Comparison of ENCODE assay signal across 1 cellular context in genomic region chr14:102736956-102737355, GRCh38.
TF ChIP-seq lines count a peak whose summit lies in the region.

No MANE protein-coding gene starts in this region.

TF ChIP-seq in HepG2, 621 proteins besides CTCF, POLR2A, EP300 and RAD21:
- 0 out of 2 replicates have a peak, but pooled peaks have one; percentile 7 for TF ChIP-seq ZNF629 (CRISPR knock-in tag; conservative IDR thresholded peaks at IDR 0.05)
- TF ChIP-seq U2AF1 (optimal IDR thresholded peaks at IDR 0.05; ENCODE audit: low read depth, low read length): no peak
- TF ChIP-seq NCOA1 (CRISPR knock-in tag; IDR thresholded peaks at IDR 0.05): no peak
- TF ChIP-seq RCOR2 (CRISPR knock-in tag; IDR thresholded peaks at IDR 0.05): no peak
- no peak for TF ChIP-seq PCBP2 (optimal IDR thresholded peaks at IDR 0.05; ENCODE audit: low read depth, low read length, poor library complexity, severe bottlenecking)
- no peak for TF ChIP-seq NFKB2 (CRISPR knock-in tag; IDR thresholded peaks at IDR 0.05; ENCODE audit: borderline replicate concordance)
